1 cellular context compared by ENCODE assay signal in the genomic region with DNA sequence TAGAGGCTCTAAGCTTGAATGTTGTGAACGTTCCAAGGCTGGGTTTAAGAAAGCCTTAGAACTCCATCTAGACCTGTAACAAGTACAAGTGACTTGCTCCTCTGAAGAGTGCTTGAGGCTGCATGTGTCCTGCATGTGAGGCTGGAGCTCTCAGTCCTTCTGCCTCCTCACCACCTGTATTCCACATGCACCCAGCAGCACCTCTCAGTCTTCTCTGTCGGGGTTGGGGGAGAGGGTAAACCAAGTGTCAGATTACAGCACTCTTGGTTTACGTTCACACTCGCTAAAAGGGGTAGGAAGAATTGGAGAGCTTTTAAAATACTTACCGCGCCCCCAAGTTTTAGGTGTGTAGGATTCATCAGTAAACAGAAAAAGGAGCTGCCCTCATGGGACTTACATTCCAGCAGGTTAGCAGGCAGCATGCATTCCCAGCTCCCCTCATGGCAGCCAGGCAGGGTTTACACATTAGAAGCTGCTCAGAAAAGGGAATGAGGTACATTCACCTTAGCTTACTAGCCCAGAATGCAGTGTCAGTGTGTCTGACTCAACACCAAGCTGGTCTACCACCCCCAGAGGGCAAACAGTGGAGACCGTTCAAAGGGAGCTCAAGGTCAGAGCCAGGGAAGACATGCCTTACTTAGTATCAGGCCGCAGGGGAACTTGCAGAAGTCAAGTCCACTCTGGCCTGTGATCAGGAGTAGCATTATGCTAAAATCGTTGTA.
TF ChIP-seq lines count a peak whose summit lies in the region.

No MANE protein-coding gene starts in this region.

TF ChIP-seq in HepG2, 621 proteins besides CTCF, POLR2A, EP300 and RAD21 (continued from another document and continues in another):
- TF ChIP-seq CSRNP2 (CRISPR knock-in tag; conservative IDR thresholded peaks at IDR 0.05; ENCODE audit: low read depth) (no peak), FOSL2 (CRISPR knock-in tag; IDR thresholded peaks at IDR 0.05) (peak; percentile 84), ZNF781 (CRISPR knock-in tag; IDR thresholded peaks at IDR 0.05; ENCODE audit: borderline replicate concordance, not compliant biosample characterization) (no peak), ZNF503 (CRISPR knock-in tag; IDR thresholded peaks at IDR 0.05) (no peak), ZKSCAN8 (CRISPR knock-in tag; IDR thresholded peaks at IDR 0.05; ENCODE audit: borderline replicate concordance) (no peak), ZNF879 (CRISPR knock-in tag; IDR thresholded peaks at IDR 0.05) (no peak), KAT2B (IDR thresholded peaks at IDR 0.05; ENCODE audit: borderline replicate concordance, low read depth, low read length) (no peak), CBX5 (CRISPR knock-in tag; IDR thresholded peaks at IDR 0.05; ENCODE audit: borderline replicate concordance) (peak; percentile 63), ZNF546 (CRISPR knock-in tag; conservative IDR thresholded peaks at IDR 0.05) (no peak), CEBPB (IDR thresholded peaks at IDR 0.05; ENCODE audit: borderline replicate concordance, low read depth, low read length) (no peak), ELF1 (CRISPR knock-in tag; IDR thresholded peaks at IDR 0.05) (no peak), CBX1 (IDR thresholded peaks at IDR 0.05; ENCODE audit: low read depth) (no peak), ZNF775 (CRISPR knock-in tag; IDR thresholded peaks at IDR 0.05; ENCODE audit: borderline replicate concordance) (no peak), CEBPG (CRISPR knock-in tag; IDR thresholded peaks at IDR 0.05) (0 out of 2 replicates have a peak, but pooled peaks have one; percentile 16), SAP130 (CRISPR knock-in tag; IDR thresholded peaks at IDR 0.05; ENCODE audit: low read depth) (peak; percentile 20; the same call in 1 of the 2 replicates), MTA3 (CRISPR knock-in tag; IDR thresholded peaks at IDR 0.05) (no peak), CCAR2 (optimal IDR thresholded peaks at IDR 0.05; ENCODE audit: low read depth, low read length) (no peak), SP140L (CRISPR knock-in tag; IDR thresholded peaks at IDR 0.05; ENCODE audit: borderline replicate concordance) (no peak), KAT8 (CRISPR knock-in tag; IDR thresholded peaks at IDR 0.05) (0 out of 2 replicates have a peak, but pooled peaks have one; percentile 18), SKI (IDR thresholded peaks at IDR 0.05; ENCODE audit: partially characterized antibody) (peak; percentile 23), HNF4A (CRISPR knock-in tag; IDR thresholded peaks at IDR 0.05) (0 out of 2 replicates have a peak, but pooled peaks have one; percentile 28), ZNF235 (CRISPR knock-in tag; IDR thresholded peaks at IDR 0.05; ENCODE audit: borderline replicate concordance) (no peak), GATAD2A (CRISPR knock-in tag; IDR thresholded peaks at IDR 0.05) (peak; percentile 58; the same call in 1 of the 2 replicates), SOX13 (IDR thresholded peaks at IDR 0.05) (no peak), SOX13 (CRISPR knock-in tag; conservative IDR thresholded peaks at IDR 0.05 in 1 of 2, IDR thresholded peaks at IDR 0.05 in 1 of 2) (peak in 1 of 2 experiments; percentile 22; a peak in 1 of 4 replicates), ZNF18 (CRISPR knock-in tag; IDR thresholded peaks at IDR 0.05; ENCODE audit: insufficient replicate concordance) (no peak), ZEB1 (IDR thresholded peaks at IDR 0.05; ENCODE audit: insufficient replicate concordance, low read depth) (no peak), HOMEZ (CRISPR knock-in tag; IDR thresholded peaks at IDR 0.05; ENCODE audit: low read depth) (peak; percentile 41; the same call in 1 of the 2 replicates), STAG1 (CRISPR knock-in tag; IDR thresholded peaks at IDR 0.05) (peak; percentile 10; the same call in 1 of the 2 replicates), ZNF333 (CRISPR knock-in tag; IDR thresholded peaks at IDR 0.05; ENCODE audit: borderline replicate concordance) (no peak)
- TF ChIP-seq, protein P1, sequence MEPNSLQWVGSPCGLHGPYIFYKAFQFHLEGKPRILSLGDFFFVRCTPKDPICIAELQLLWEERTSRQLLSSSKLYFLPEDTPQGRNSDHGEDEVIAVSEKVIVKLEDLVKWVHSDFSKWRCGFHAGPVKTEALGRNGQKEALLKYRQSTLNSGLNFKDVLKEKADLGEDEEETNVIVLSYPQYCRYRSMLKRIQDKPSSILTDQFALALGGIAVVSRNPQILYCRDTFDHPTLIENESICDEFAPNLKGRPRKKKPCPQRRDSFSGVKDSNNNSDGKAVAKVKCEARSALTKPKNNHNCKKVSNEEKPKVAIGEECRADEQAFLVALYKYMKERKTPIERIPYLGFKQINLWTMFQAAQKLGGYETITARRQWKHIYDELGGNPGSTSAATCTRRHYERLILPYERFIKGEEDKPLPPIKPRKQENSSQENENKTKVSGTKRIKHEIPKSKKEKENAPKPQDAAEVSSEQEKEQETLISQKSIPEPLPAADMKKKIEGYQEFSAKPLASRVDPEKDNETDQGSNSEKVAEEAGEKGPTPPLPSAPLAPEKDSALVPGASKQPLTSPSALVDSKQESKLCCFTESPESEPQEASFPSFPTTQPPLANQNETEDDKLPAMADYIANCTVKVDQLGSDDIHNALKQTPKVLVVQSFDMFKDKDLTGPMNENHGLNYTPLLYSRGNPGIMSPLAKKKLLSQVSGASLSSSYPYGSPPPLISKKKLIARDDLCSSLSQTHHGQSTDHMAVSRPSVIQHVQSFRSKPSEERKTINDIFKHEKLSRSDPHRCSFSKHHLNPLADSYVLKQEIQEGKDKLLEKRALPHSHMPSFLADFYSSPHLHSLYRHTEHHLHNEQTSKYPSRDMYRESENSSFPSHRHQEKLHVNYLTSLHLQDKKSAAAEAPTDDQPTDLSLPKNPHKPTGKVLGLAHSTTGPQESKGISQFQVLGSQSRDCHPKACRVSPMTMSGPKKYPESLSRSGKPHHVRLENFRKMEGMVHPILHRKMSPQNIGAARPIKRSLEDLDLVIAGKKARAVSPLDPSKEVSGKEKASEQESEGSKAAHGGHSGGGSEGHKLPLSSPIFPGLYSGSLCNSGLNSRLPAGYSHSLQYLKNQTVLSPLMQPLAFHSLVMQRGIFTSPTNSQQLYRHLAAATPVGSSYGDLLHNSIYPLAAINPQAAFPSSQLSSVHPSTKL (CRISPR knock-in tag; IDR thresholded peaks at IDR 0.05) = peak; percentile 51
- TF ChIP-seq, protein P2, sequence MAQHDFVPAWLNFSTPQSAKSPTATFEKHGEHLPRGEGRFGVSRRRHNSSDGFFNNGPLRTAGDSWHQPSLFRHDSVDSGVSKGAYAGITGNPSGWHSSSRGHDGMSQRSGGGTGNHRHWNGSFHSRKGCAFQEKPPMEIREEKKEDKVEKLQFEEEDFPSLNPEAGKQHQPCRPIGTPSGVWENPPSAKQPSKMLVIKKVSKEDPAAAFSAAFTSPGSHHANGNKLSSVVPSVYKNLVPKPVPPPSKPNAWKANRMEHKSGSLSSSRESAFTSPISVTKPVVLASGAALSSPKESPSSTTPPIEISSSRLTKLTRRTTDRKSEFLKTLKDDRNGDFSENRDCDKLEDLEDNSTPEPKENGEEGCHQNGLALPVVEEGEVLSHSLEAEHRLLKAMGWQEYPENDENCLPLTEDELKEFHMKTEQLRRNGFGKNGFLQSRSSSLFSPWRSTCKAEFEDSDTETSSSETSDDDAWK (CRISPR knock-in tag; IDR thresholded peaks at IDR 0.05) = no peak
- TF ChIP-seq, protein P3, sequence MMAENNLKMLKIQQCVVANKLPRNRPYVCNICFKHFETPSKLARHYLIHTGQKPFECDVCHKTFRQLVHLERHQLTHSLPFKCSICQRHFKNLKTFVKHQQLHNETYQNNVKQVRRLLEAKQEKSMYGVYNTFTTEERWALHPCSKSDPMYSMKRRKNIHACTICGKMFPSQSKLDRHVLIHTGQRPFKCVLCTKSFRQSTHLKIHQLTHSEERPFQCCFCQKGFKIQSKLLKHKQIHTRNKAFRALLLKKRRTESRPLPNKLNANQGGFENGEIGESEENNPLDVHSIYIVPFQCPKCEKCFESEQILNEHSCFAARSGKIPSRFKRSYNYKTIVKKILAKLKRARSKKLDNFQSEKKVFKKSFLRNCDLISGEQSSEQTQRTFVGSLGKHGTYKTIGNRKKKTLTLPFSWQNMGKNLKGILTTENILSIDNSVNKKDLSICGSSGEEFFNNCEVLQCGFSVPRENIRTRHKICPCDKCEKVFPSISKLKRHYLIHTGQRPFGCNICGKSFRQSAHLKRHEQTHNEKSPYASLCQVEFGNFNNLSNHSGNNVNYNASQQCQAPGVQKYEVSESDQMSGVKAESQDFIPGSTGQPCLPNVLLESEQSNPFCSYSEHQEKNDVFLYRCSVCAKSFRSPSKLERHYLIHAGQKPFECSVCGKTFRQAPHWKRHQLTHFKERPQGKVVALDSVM (CRISPR knock-in tag; IDR thresholded peaks at IDR 0.05) = no peak
- TF ChIP-seq, protein P4, sequence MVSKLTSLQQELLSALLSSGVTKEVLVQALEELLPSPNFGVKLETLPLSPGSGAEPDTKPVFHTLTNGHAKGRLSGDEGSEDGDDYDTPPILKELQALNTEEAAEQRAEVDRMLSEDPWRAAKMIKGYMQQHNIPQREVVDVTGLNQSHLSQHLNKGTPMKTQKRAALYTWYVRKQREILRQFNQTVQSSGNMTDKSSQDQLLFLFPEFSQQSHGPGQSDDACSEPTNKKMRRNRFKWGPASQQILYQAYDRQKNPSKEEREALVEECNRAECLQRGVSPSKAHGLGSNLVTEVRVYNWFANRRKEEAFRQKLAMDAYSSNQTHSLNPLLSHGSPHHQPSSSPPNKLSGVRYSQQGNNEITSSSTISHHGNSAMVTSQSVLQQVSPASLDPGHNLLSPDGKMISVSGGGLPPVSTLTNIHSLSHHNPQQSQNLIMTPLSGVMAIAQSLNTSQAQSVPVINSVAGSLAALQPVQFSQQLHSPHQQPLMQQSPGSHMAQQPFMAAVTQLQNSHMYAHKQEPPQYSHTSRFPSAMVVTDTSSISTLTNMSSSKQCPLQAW (CRISPR knock-in tag; IDR thresholded peaks at IDR 0.05) = no peak
- TF ChIP-seq, protein P5, sequence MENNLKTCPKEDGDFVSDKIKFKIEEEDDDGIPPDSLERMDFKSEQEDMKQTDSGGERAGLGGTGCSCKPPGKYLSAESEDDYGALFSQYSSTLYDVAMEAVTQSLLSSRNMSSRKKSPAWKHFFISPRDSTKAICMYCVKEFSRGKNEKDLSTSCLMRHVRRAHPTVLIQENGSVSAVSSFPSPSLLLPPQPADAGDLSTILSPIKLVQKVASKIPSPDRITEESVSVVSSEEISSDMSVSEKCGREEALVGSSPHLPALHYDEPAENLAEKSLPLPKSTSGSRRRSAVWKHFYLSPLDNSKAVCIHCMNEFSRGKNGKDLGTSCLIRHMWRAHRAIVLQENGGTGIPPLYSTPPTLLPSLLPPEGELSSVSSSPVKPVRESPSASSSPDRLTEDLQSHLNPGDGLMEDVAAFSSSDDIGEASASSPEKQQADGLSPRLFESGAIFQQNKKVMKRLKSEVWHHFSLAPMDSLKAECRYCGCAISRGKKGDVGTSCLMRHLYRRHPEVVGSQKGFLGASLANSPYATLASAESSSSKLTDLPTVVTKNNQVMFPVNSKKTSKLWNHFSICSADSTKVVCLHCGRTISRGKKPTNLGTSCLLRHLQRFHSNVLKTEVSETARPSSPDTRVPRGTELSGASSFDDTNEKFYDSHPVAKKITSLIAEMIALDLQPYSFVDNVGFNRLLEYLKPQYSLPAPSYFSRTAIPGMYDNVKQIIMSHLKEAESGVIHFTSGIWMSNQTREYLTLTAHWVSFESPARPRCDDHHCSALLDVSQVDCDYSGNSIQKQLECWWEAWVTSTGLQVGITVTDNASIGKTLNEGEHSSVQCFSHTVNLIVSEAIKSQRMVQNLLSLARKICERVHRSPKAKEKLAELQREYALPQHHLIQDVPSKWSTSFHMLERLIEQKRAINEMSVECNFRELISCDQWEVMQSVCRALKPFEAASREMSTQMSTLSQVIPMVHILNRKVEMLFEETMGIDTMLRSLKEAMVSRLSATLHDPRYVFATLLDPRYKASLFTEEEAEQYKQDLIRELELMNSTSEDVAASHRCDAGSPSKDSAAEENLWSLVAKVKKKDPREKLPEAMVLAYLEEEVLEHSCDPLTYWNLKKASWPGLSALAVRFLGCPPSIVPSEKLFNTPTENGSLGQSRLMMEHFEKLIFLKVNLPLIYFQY (CRISPR knock-in tag; IDR thresholded peaks at IDR 0.05; ENCODE audit: borderline replicate concordance) = no peak
